ENCODE assay signal across 16 cellular contexts in genomic region chr7:77354914-77355313, GRCh38.
DNase-seq lines count a peak whose midpoint lies in the region; ATAC-seq and TF ChIP-seq lines count a peak whose summit lies in the region.
"Had no signal": no experiment of that assay in that cellular context is flagged by ENCODE, and none has a peak within 500 bp of the region (broad histone marks: within the 10 kb centered on the region; RNA-seq: fewer than 3 reads in every experiment).

No MANE protein-coding gene starts in this region.

- H3K27me3 Mint-ChIP-seq in CD4-positive, CD25-positive, alpha-beta regulatory T cell: peaks cover 5% of the 10 kb centered on the region
- H3K27me3 Mint-ChIP-seq in CD8-positive, alpha-beta memory T cell: no peaks in the 10 kb centered on the region
- no peaks in the 10 kb centered on the region for H3K27me3 Mint-ChIP-seq in natural killer cell treated with Interleukin-12 subunit alpha and Interleukin-12 subunit beta and Interleukin-15 and Interleukin-18, amount 100 ng/mL, for 72 hours
- H3K27me3 Mint-ChIP-seq: IgD-negative memory B cell had no signal

- 97% methylated on average over 9 of the region's 9 CpGs for WGBS in esophagus muscularis mucosa
- WGBS in GM23248 (ENCODE audit: low coverage in 1 of 2, low lambda C conversion rate in 2 of 2, missing lambda C conversion rate in 2 of 2), 2 experiments: 92 to 94% methylated on average over 9 of the region's 9 CpGs

- peak overlapping the region in 2 of 3 donors; percentile 65 to 89 for H3K27ac Mint-ChIP-seq in CD4-positive, CD25-positive, alpha-beta regulatory T cell
- H3K27ac Mint-ChIP-seq in CD8-positive, alpha-beta memory T cell: peak overlapping the region in 7 of 8 donors; percentile 43 to 94 (median 78)
- H3K27ac Mint-ChIP-seq in natural killer cell treated with Interleukin-12 subunit alpha and Interleukin-12 subunit beta and Interleukin-15 and Interleukin-18, amount 100 ng/mL, for 72 hours: peak overlapping the region; percentile 85 to 98

- no peak overlapping the region for H3K4me2 ChIP-seq in GM23248 (ENCODE audit: unreplicated experiment)

- H3K36me3 Mint-ChIP-seq in CD4-positive, CD25-positive, alpha-beta regulatory T cell: peaks cover 4% of the 10 kb centered on the region
- H3K36me3 Mint-ChIP-seq in CD8-positive, alpha-beta memory T cell: peaks cover 0 to 5% (median 2%) of the 10 kb centered on the region in 3 donors
- H3K36me3 Mint-ChIP-seq in natural killer cell treated with Interleukin-12 subunit alpha and Interleukin-12 subunit beta and Interleukin-15 and Interleukin-18, amount 100 ng/mL, for 72 hours: peaks cover 11% of the 10 kb centered on the region

- no peak for TF ChIP-seq POLR2A in esophagus muscularis mucosa (IDR thresholded peaks at IDR 0.05; ENCODE audit: low read depth)

- peak overlapping the region; percentile 42 to 84 (median 70) for H3K4me3 Mint-ChIP-seq in CD4-positive, CD25-positive, alpha-beta regulatory T cell
- peak overlapping the region; percentile 23 to 70 (median 62) for H3K4me3 Mint-ChIP-seq in CD8-positive, alpha-beta memory T cell
- peak overlapping the region; percentile 48 for H3K4me3 Mint-ChIP-seq in natural killer cell treated with Interleukin-12 subunit alpha and Interleukin-12 subunit beta and Interleukin-15 and Interleukin-18, amount 100 ng/mL, for 72 hours

- no peaks in the 10 kb centered on the region for H3K79me2 ChIP-seq in GM23248 (ENCODE audit: insufficient read depth)

- no peak for TF ChIP-seq EP300 in esophagus muscularis mucosa (IDR thresholded peaks at IDR 0.05)

- peak overlapping the region; percentile 59 for H3K4me3 ChIP-seq in CD4-positive, CD25-positive, alpha-beta regulatory T cell (ENCODE audit: low read depth, low read length)
- no peak overlapping the region for H3K4me3 ChIP-seq in CD8-positive, alpha-beta memory T cell (ENCODE audit: low read length)
- no peak overlapping the region for H3K4me3 ChIP-seq in esophagus muscularis mucosa
- no peak overlapping the region for H3K4me3 ChIP-seq in GM23248
- H3K4me3 ChIP-seq: Peyer's patch, SJSA1 had no signal

- no peaks in the 10 kb centered on the region for H3K9me3 Mint-ChIP-seq in CD4-positive, CD25-positive, alpha-beta regulatory T cell
- no peaks in the 10 kb centered on the region for H3K9me3 Mint-ChIP-seq in CD8-positive, alpha-beta memory T cell
- no peaks in the 10 kb centered on the region for H3K9me3 Mint-ChIP-seq in natural killer cell treated with Interleukin-12 subunit alpha and Interleukin-12 subunit beta and Interleukin-15 and Interleukin-18, amount 100 ng/mL, for 72 hours
- H3K9me3 Mint-ChIP-seq: IgD-negative memory B cell had no signal

- H3K27ac ChIP-seq in CD4-positive, CD25-positive, alpha-beta regulatory T cell (ENCODE audit: insufficient read depth, low read length, poor library complexity, severe bottlenecking): no peak overlapping the region
- no peak overlapping the region for H3K27ac ChIP-seq in CD8-positive, alpha-beta memory T cell (ENCODE audit: low read depth, low read length)
- no peak overlapping the region for H3K27ac ChIP-seq in esophagus muscularis mucosa (replicated peaks in 1 of 4)
- no peak overlapping the region for H3K27ac ChIP-seq in GM23248
- H3K27ac ChIP-seq: Peyer's patch, SJSA1 had no signal

- H3F3A ChIP-seq in GM23248 (ENCODE audit: insufficient read depth): no peaks in the 10 kb centered on the region

- H3K9me3 ChIP-seq in CD4-positive, CD25-positive, alpha-beta regulatory T cell (ENCODE audit: control insufficient read depth in 2 of 2, low read length in 2 of 2): no peaks in the 10 kb centered on the region
- H3K9me3 ChIP-seq in CD8-positive, alpha-beta memory T cell (ENCODE audit: low read length): no peaks in the 10 kb centered on the region
- H3K9me3 ChIP-seq in esophagus muscularis mucosa (no peaks in the 10 kb centered on the region), GM23248 (ENCODE audit: low read depth) (no peaks in the 10 kb centered on the region)
- H3K9me3 ChIP-seq: Peyer's patch, SJSA1 had no signal

- ATAC-seq in CD4-positive, CD25-positive, alpha-beta regulatory T cell (ENCODE audit: low read depth in 2 of 2): no peak
- no peak for ATAC-seq in natural killer cell treated with Interleukin-12 subunit alpha and Interleukin-12 subunit beta and Interleukin-15 and Interleukin-18, amount 100 ng/mL, for 72 hours
- ATAC-seq: HCT116 had no signal

- H3K9me2 ChIP-seq in GM23248 (ENCODE audit: insufficient read depth): no peaks in the 10 kb centered on the region

- no peak overlapping the region for H2AFZ ChIP-seq in GM23248

- no peaks in the 10 kb centered on the region for H3K27me3 ChIP-seq in CD4-positive, CD25-positive, alpha-beta regulatory T cell (ENCODE audit: control insufficient read depth, insufficient read depth, low read length)
- H3K27me3 ChIP-seq in CD8-positive, alpha-beta memory T cell (ENCODE audit: insufficient read depth, low read length, poor library complexity, severe bottlenecking): no peaks in the 10 kb centered on the region
- H3K27me3 ChIP-seq in esophagus muscularis mucosa (no peaks in the 10 kb centered on the region), GM23248 (replicated peaks; ENCODE audit: insufficient read depth) (no peaks in the 10 kb centered on the region)
- H3K27me3 ChIP-seq: Peyer's patch, SJSA1 had no signal

- peaks cover 49% of the 10 kb centered on the region for H3K4me1 ChIP-seq in CD4-positive, CD25-positive, alpha-beta regulatory T cell (ENCODE audit: control insufficient read depth, insufficient read depth, low read length, poor library complexity, severe bottlenecking)
- H3K4me1 ChIP-seq in CD8-positive, alpha-beta memory T cell (ENCODE audit: insufficient read depth, low read length): peaks cover 52% of the 10 kb centered on the region
- H3K4me1 ChIP-seq in esophagus muscularis mucosa (peaks cover 14 to 32% (median 29%) of the 10 kb centered on the region in 4 donors), GM23248 (ENCODE audit: insufficient read depth) (no peaks in the 10 kb centered on the region)
- H3K4me1 ChIP-seq: SJSA1 had no signal

- CTCF ChIA-PET in CD8-positive, alpha-beta memory T cell (lab: Charles Lee): interaction anchor here (0.5 to 1.6 kb wide), 4 partner anchors 23 to 479 kb away, joined by 3 to 5 read pairs (median 4); no protein-coding TSS in a partner anchor
- CTCF ChIA-PET in HEK293T (lab: Yijun Ruan, JAX): no interaction called here

- TF ChIP-seq CTCF in esophagus muscularis mucosa (IDR thresholded peaks at IDR 0.05): no peak

- in situ Hi-C loops in GM23248 (cut with MboI): no loop called here

- intact Hi-C loops in esophagus muscularis mucosa (cut with DNase I): no loop called here

- H3K9ac ChIP-seq in GM23248: no peak overlapping the region

- no peaks in the 10 kb centered on the region for H3K36me3 ChIP-seq in CD4-positive, CD25-positive, alpha-beta regulatory T cell (ENCODE audit: control insufficient read depth, insufficient read depth, low read length)
- H3K36me3 ChIP-seq in CD8-positive, alpha-beta memory T cell (ENCODE audit: insufficient read depth, low read length): no peaks in the 10 kb centered on the region
- H3K36me3 ChIP-seq in esophagus muscularis mucosa (peaks cover 0 to 14% (median 0%) of the 10 kb centered on the region in 4 donors), GM23248 (ENCODE audit: low read depth) (no peaks in the 10 kb centered on the region)
- H3K36me3 ChIP-seq: Peyer's patch, SJSA1 had no signal

- POLR2A ChIA-PET in CD8-positive, alpha-beta memory T cell (lab: Charles Lee): interaction anchor here (0.5 to 0.7 kb wide), 2 partner anchors 23 to 772 kb away, joined by 6 read pairs; no protein-coding TSS in a partner anchor
- POLR2A ChIA-PET in HEK293T (lab: Yijun Ruan, JAX): no interaction called here

- H4K20me1 ChIP-seq in GM23248 (ENCODE audit: insufficient read depth): no peaks in the 10 kb centered on the region

- H3K4me1 Mint-ChIP-seq in CD4-positive, CD25-positive, alpha-beta regulatory T cell: peaks cover 36 to 55% (median 48%) of the 10 kb centered on the region in 4 donors
- H3K4me1 Mint-ChIP-seq in CD8-positive, alpha-beta memory T cell: peaks cover 54 to 67% (median 55%) of the 10 kb centered on the region in 3 donors
- H3K4me1 Mint-ChIP-seq in natural killer cell treated with Interleukin-12 subunit alpha and Interleukin-12 subunit beta and Interleukin-15 and Interleukin-18, amount 100 ng/mL, for 72 hours (ENCODE audit: low read depth in 2 of 2): peaks cover 53 to 64% of the 10 kb centered on the region in 2 donors

- no peak for DNase-seq in CD4-positive, CD25-positive, alpha-beta regulatory T cell
- peak in 1 of 5 donors; percentile 15 for DNase-seq in CD8-positive, alpha-beta memory T cell
- peak; percentile 42 for DNase-seq in esophagus muscularis mucosa (ENCODE audit: extremely low spot score)
- DNase-seq in natural killer cell treated with Interleukin-12 subunit alpha and Interleukin-12 subunit beta and Interleukin-15 and Interleukin-18, amount 100 ng/mL, for 72 hours (ENCODE audit: low spot score): no peak
- no peak for DNase-seq in HEK293T (ENCODE audit: extremely low spot score)
- no peak for DNase-seq in GM23248
- no peak for DNase-seq in stimulated activated CD8-positive, alpha-beta memory T cell treated with anti-CD3 and anti-CD28 coated beads, Interleukin-4, amount 100 ng/mL, for 48 hours
- DNase-seq: GOT3, Karpas-422, MM.1S, NCI-H1105, NCI-H1694 treated with DMSO at 0.1 percent for 48 hours, Peyer's patch had no signal

TF ChIP-seq in HEK293T, 16 proteins besides CTCF, POLR2A, EP300 and RAD21 (continues in another document):
- no peak for TF ChIP-seq ARNT (IDR thresholded peaks at IDR 0.05)
- TF ChIP-seq ELF4 (IDR thresholded peaks at IDR 0.05): no peak
- no peak for TF ChIP-seq FOXM1 (IDR thresholded peaks at IDR 0.05; ENCODE audit: borderline replicate concordance)
- TF ChIP-seq NFRKB (IDR thresholded peaks at IDR 0.05): no peak
- TF ChIP-seq FOXA1 (IDR thresholded peaks at IDR 0.05): no peak
- no peak for TF ChIP-seq FOXK2 (IDR thresholded peaks at IDR 0.05)
- no peak for TF ChIP-seq LEF1 (IDR thresholded peaks at IDR 0.05; ENCODE audit: borderline replicate concordance)
- no peak for TF ChIP-seq TARDBP (IDR thresholded peaks at IDR 0.05)
- TF ChIP-seq L3MBTL2 (conservative IDR thresholded peaks at IDR 0.05): no peak
- TF ChIP-seq CTBP1 (IDR thresholded peaks at IDR 0.05; ENCODE audit: borderline replicate concordance): no peak
- no peak for TF ChIP-seq PKNOX1 (IDR thresholded peaks at IDR 0.05)
- no peak for TF ChIP-seq SUZ12 (IDR thresholded peaks at IDR 0.05)
- TF ChIP-seq BHLHE40 (IDR thresholded peaks at IDR 0.05; ENCODE audit: borderline replicate concordance): no peak
- no peak for TF ChIP-seq ZNF384 (IDR thresholded peaks at IDR 0.05)
